Comparison of ENCODE assay signal across 18 cellular contexts in the genomic region with DNA sequence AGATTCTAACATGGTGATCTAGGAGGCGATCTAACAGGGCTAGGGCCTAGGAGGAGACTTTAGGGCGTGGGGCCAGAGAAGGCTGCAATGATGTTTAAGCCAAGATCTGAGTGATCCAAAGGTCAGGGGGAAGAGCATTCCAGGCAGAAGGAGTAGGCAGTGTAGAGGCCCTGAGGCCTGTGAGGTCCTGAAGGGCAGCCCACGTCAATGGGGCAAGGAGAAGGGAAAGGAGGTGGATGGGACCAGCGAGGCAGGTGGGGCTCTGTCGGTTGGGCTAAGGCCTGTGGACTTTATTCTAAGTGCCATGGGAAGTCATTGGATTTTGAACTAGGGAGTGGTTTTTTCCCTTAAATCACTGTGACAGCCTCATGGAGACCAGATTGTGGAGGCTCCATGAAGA. TPM values are rescaled to one million over a fixed set of nuclear protein-coding genes. Genes with fewer than 3 reads are reported as not detected.
DNase-seq lines count a peak whose midpoint lies in the region; ATAC-seq, FAIRE-seq and TF ChIP-seq lines count a peak whose summit lies in the region.
"Had no signal": no experiment of that assay in that cellular context is flagged by ENCODE, and none has a peak within 500 bp of the region (broad histone marks: within the 10 kb centered on the region; RNA-seq: fewer than 3 reads in every experiment).

No MANE protein-coding gene starts in this region.

- H3K9me3 Mint-ChIP-seq in CD4-positive, alpha-beta memory T cell = no peaks in the 10 kb centered on the region
- H3K9me3 Mint-ChIP-seq in astrocyte (ENCODE audit: unreplicated experiment) (peaks cover 2% of the 10 kb centered on the region), progenitor cell of endocrine pancreas (ENCODE audit: low read depth) (no peaks in the 10 kb centered on the region)
- H3K9me3 Mint-ChIP-seq: HFFc6 had no signal

- no peaks in the 10 kb centered on the region for H4K20me1 ChIP-seq in astrocyte (ENCODE audit: insufficient read depth, low read length)

- intact Hi-C loops in CD4-positive, alpha-beta memory T cell (cut with micrococcal nuclease) = no loop called here
- intact Hi-C loops in mucosa of descending colon (cut with DNase I, micrococcal nuclease) (no loop called here), ascending aorta (cut with DNase I) (no loop called here)

- H3K79me2 ChIP-seq in astrocyte (ENCODE audit: insufficient read depth, low read length) = no peaks in the 10 kb centered on the region

- H3K4me3 Mint-ChIP-seq in CD4-positive, alpha-beta memory T cell = no peak overlapping the region
- H3K4me3 Mint-ChIP-seq in astrocyte (ENCODE audit: unreplicated experiment) (peak overlapping the region; percentile 2), progenitor cell of endocrine pancreas (ENCODE audit: low read depth) (no peak overlapping the region)
- H3K4me3 Mint-ChIP-seq: HFFc6 had no signal

- TF ChIP-seq CTCF in astrocyte (IDR thresholded peaks at IDR 0.05; ENCODE audit: insufficient read depth, low read depth, low read length) (no peak), mucosa of descending colon (IDR thresholded peaks at IDR 0.05) (no peak), progenitor cell of endocrine pancreas (IDR thresholded peaks at IDR 0.05; ENCODE audit: unreplicated experiment) (no peak), ascending aorta (IDR thresholded peaks at IDR 0.05) (no peak)

- POLR2A ChIA-PET in CD4-positive, alpha-beta memory T cell (lab: Charles Lee; ENCODE audit: partially characterized antibody) = no interaction called here

- H3K4me2 ChIP-seq in astrocyte (ENCODE audit: low read length) = no peak overlapping the region
- H3K4me2 ChIP-seq: A549, PC-9 had no signal

- CTCF ChIA-PET in CD4-positive, alpha-beta memory T cell (lab: Charles Lee; ENCODE audit: partially characterized antibody) = no interaction called here

- peaks cover 3 to 9% of the 10 kb centered on the region in 2 donors for H3K36me3 Mint-ChIP-seq in CD4-positive, alpha-beta memory T cell
- peaks cover 18% of the 10 kb centered on the region for H3K36me3 Mint-ChIP-seq in astrocyte (ENCODE audit: low read depth, unreplicated experiment)
- H3K36me3 Mint-ChIP-seq in progenitor cell of endocrine pancreas (ENCODE audit: insufficient read depth) = peaks cover 2% of the 10 kb centered on the region

- H3K27me3 Mint-ChIP-seq in CD4-positive, alpha-beta memory T cell = no peaks in the 10 kb centered on the region
- H3K27me3 Mint-ChIP-seq in astrocyte (ENCODE audit: low read depth, unreplicated experiment) (peaks cover 45% of the 10 kb centered on the region), progenitor cell of endocrine pancreas (peaks cover 8% of the 10 kb centered on the region)

- H3K4me3 ChIP-seq in CD4-positive, alpha-beta memory T cell (ENCODE audit: low read length in 2 of 2) = no peak overlapping the region
- H3K4me3 ChIP-seq in astrocyte (ENCODE audit: insufficient read depth, low read depth, low read length) (no peak overlapping the region), mucosa of descending colon (no peak overlapping the region), ascending aorta (no peak overlapping the region)
- H3K4me3 ChIP-seq: A549, PC-9 had no signal

- H2AFZ ChIP-seq in astrocyte (ENCODE audit: low read depth, low read length) = no peak overlapping the region
- H2AFZ ChIP-seq: PC-9 had no signal

- H3K27ac ChIP-seq in CD4-positive, alpha-beta memory T cell (ENCODE audit: low read depth, low read length) = no peak overlapping the region
- no peak overlapping the region for H3K27ac ChIP-seq in astrocyte (ENCODE audit: low read depth, low read length)
- no peak overlapping the region for H3K27ac ChIP-seq in ascending aorta
- H3K27ac ChIP-seq: A549, PC-9 had no signal

- peak overlapping the region in 6 of 7 donors; percentile 7 to 90 (median 68) for H3K27ac Mint-ChIP-seq in CD4-positive, alpha-beta memory T cell
- no peak overlapping the region for H3K27ac Mint-ChIP-seq in astrocyte (ENCODE audit: unreplicated experiment)
- peak overlapping the region; percentile 71 for H3K27ac Mint-ChIP-seq in progenitor cell of endocrine pancreas
- H3K27ac Mint-ChIP-seq: HFFc6 had no signal

- H3K9ac ChIP-seq in astrocyte (ENCODE audit: low read length) = no peak overlapping the region

- peaks cover 13 to 39% (median 28%) of the 10 kb centered on the region in 4 donors for H3K4me1 Mint-ChIP-seq in CD4-positive, alpha-beta memory T cell
- H3K4me1 Mint-ChIP-seq in astrocyte (ENCODE audit: low read depth, unreplicated experiment) (peaks cover 6% of the 10 kb centered on the region), progenitor cell of endocrine pancreas (ENCODE audit: low read depth) (peaks cover 14% of the 10 kb centered on the region)

- peaks cover 6% of the 10 kb centered on the region for H3K4me1 ChIP-seq in CD4-positive, alpha-beta memory T cell (ENCODE audit: insufficient read depth, low read length)
- H3K4me1 ChIP-seq in astrocyte (ENCODE audit: insufficient read depth, low read length) (peaks cover 2% of the 10 kb centered on the region), mucosa of descending colon (ENCODE audit: low read depth) (peaks cover 14% of the 10 kb centered on the region), ascending aorta (no peaks in the 10 kb centered on the region)
- H3K4me1 ChIP-seq: A549 had no signal

- peak; percentile 68 for ATAC-seq in mucosa of descending colon
- ATAC-seq: A549 had no signal

- no peak for FAIRE-seq in astrocyte (lab: Jason Lieb, UNC)
- FAIRE-seq in frontal cortex (lab: Jason Lieb, UNC) = no peak
- FAIRE-seq: A549 had no signal

- no peaks in the 10 kb centered on the region for H3K9me3 ChIP-seq in CD4-positive, alpha-beta memory T cell (ENCODE audit: control insufficient read depth in 1 of 2, low read length in 2 of 2)
- no peaks in the 10 kb centered on the region for H3K9me3 ChIP-seq in astrocyte (ENCODE audit: insufficient read depth, low read depth, low read length)
- no peaks in the 10 kb centered on the region for H3K9me3 ChIP-seq in mucosa of descending colon
- no peaks in the 10 kb centered on the region for H3K9me3 ChIP-seq in ascending aorta
- H3K9me3 ChIP-seq: A549 had no signal

- DNase-seq in CD4-positive, alpha-beta memory T cell = no peak
- DNase-seq in astrocyte (ENCODE audit: low read depth) (no peak), mucosa of descending colon (peak in 2 of 3 donors; percentile 45 to 54), progenitor cell of endocrine pancreas (ENCODE audit: low spot score, unreplicated experiment) (no peak), frontal cortex (ENCODE audit: low spot score in 2 of 2) (no peak), SK-N-DZ (ENCODE audit: low spot score) (no peak), NCI-H2227 treated with DMSO at 0.1 percent for 48 hours (lab: John Stamatoyannopoulos, UW) (no peak), ascending aorta (ENCODE audit: low spot score in 2 of 2) (no peak)
- DNase-seq: AML-193, EL, HFFc6, KG1, NCI-H1092, NCI-H1694 treated with DMSO at 0.1 percent for 48 hours, NCI-H446 treated with DMSO at 0.1 percent for 48 hours, NCI-H748 treated with DMSO at 0.1 percent for 48 hours, PC-9 had no signal

- no peaks in the 10 kb centered on the region for H3K27me3 ChIP-seq in CD4-positive, alpha-beta memory T cell (ENCODE audit: insufficient read depth, low read length)
- no peaks in the 10 kb centered on the region for H3K27me3 ChIP-seq in astrocyte (ENCODE audit: insufficient read depth, low read length)
- no peaks in the 10 kb centered on the region for H3K27me3 ChIP-seq in ascending aorta

- no peaks in the 10 kb centered on the region for H3K36me3 ChIP-seq in CD4-positive, alpha-beta memory T cell (ENCODE audit: insufficient read depth, low read length)
- H3K36me3 ChIP-seq in astrocyte (ENCODE audit: insufficient read depth, low read length) (no peaks in the 10 kb centered on the region), mucosa of descending colon (ENCODE audit: low read depth) (no peaks in the 10 kb centered on the region), ascending aorta (peaks cover 0 to 7% of the 10 kb centered on the region in 2 donors)

RNA-seq across cellular contexts. Expression of a gene that starts 10.2 kb away (rescaled TPM):
- 10 to 100 TPM; 45.1 to 49.8 TPM for total RNA-seq in CD4-positive, alpha-beta memory T cell
- polyA plus RNA-seq in CD4-positive, alpha-beta memory T cell = 1 to 10 TPM in 1 of 2 donors, under 1 TPM in 1; 0.02 to 1.2 TPM
- total RNA-seq in astrocyte (2.2 and 2.3 TPM in 2 replicates), mucosa of descending colon (10 to 100 TPM in 2 of 3 donors, 1 to 10 TPM in 1; 9.0 to 25.9 (median 10.9) TPM), progenitor cell of endocrine pancreas (11.6 and 14.0 TPM in 2 replicates), frontal cortex (1.2 TPM), ascending aorta (7.6 TPM)
- polyA plus RNA-seq in SK-N-DZ (2014; cell fraction: cytosol; rRNA removed) = 0.06 and 0.09 TPM in 2 replicates
- 0.20 and 0.38 TPM in 2 replicates for polyA plus RNA-seq in SK-N-DZ (2014; cell fraction: nucleus; rRNA removed)

RNA-seq across cellular contexts. Expression of a gene that starts 18.3 kb away (rescaled TPM):
- total RNA-seq in CD4-positive, alpha-beta memory T cell = 10 to 100 TPM; 29.4 to 35.1 TPM
- 1 to 10 TPM; 4.9 to 9.7 TPM for polyA plus RNA-seq in CD4-positive, alpha-beta memory T cell
- total RNA-seq in astrocyte = 4.8 and 5.2 TPM in 2 replicates
- total RNA-seq in mucosa of descending colon = 10 to 100 TPM; 37.1 to 78.6 (median 42.7) TPM
- total RNA-seq in progenitor cell of endocrine pancreas = 52.5 and 53.6 TPM in 2 replicates
- 2.0 TPM for total RNA-seq in frontal cortex
- polyA plus RNA-seq in SK-N-DZ (2014; cell fraction: cytosol; rRNA removed) = 12.7 and 13.0 TPM in 2 replicates
- polyA plus RNA-seq in SK-N-DZ (2014; cell fraction: nucleus; rRNA removed) = 47.1 and 53.7 TPM in 2 replicates
- total RNA-seq in ascending aorta = 15.5 TPM

RNA-seq across cellular contexts. Expression of a gene that starts 27.5 kb away (rescaled TPM):
- total RNA-seq in CD4-positive, alpha-beta memory T cell = 100 to 1,000 TPM; 149 to 150 TPM
- polyA plus RNA-seq in CD4-positive, alpha-beta memory T cell = 100 to 1,000 TPM in 1 of 2 donors, 10 to 100 TPM in 1; 62.3 to 143 TPM
- 57.4 and 59.7 TPM in 2 replicates for total RNA-seq in astrocyte
- total RNA-seq in mucosa of descending colon = 10 to 100 TPM; 55.8 to 83.1 (median 62.9) TPM
- total RNA-seq in progenitor cell of endocrine pancreas = 89.3 and 93.1 TPM in 2 replicates
- 151 TPM for total RNA-seq in frontal cortex
- 46.6 and 56.3 TPM in 2 replicates for polyA plus RNA-seq in SK-N-DZ (2014; cell fraction: cytosol; rRNA removed)
- polyA plus RNA-seq in SK-N-DZ (2014; cell fraction: nucleus; rRNA removed) = 12.7 and 13.4 TPM in 2 replicates
- total RNA-seq in ascending aorta = 42.0 TPM

Comparison
In these comparisons a context has a peak if more than half of its experiments do, and no peak if none do; other contexts are left out.
1. DNase-seq: peak in mucosa of descending colon (2 of 3); none in CD4-positive, alpha-beta memory T cell (0 of 5), astrocyte (single experiment), progenitor cell of endocrine pancreas (single experiment), frontal cortex (0 of 2), SK-N-DZ (single experiment), NCI-H2227 treated with DMSO at 0.1 percent for 48 hours (single experiment) and ascending aorta (0 of 2).